ENCODE assay signal across 10 cellular contexts in the genomic region with DNA sequence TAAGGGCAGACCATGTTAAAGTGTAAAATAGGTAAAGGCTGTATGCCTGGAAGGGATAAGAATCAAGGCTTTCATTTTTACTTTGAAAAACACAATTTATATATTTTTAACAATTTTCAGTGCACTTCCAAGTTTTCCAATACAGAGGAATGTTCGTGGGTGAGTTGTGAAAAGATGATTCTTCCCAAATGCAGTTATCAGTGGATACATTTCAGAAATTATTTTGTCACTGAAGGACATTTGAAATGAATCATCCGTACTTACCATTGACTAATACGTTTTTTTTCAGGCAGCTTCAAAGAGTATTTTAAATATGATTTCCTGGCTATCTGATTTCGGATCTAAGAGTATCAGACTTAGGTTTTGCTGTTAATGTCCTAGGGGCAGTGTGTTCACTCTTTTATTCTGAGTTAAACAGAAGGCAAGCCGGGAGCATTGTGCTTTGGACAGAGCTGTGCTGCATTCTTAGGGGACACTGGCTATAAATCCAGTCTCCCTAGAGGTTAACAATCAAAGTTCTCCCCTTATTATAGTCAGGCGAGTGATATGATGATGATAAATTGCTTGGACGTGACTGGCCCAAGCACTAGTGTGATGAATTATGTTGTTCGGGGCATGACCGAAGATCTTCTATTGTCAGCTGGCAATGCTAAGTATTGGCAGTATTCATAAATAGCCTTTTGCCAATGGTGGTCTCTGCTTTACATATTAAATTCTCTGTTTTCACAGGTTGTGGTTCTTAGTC. TPM values are rescaled to one million over a fixed set of nuclear protein-coding genes. Genes with fewer than 3 reads are reported as not detected.
A peak's percentile ranks its signal among the peaks of the same experiment; 100 is the strongest.
DNase-seq lines count a peak whose midpoint lies in the region; ATAC-seq and TF ChIP-seq lines count a peak whose summit lies in the region.
"Had no signal": no experiment of that assay in that cellular context is flagged by ENCODE, and none has a peak within 500 bp of the region (broad histone marks: within the 10 kb centered on the region; RNA-seq: fewer than 3 reads in every experiment).

No MANE protein-coding gene starts in this region.

- intact Hi-C loops in tibial artery (cut with DNase I; ENCODE audit: low total_unique reads) (no loop called here), transverse colon (cut with DNase I; ENCODE audit: low total_unique reads) (no loop called here)

- in situ Hi-C loops in transverse colon (cut with MboI; ENCODE audit: low pct_ligation_motif_present in 1 of 4, low pct_unique_long_range_greater_than_20kb in 1 of 4, low sequenced_read_pairs in 3 of 4): no loop called here

- H3K27ac ChIP-seq in smooth muscle cell (ENCODE audit: low read depth) (peak overlapping the region; percentile 93), tibial artery (no peak overlapping the region), transverse colon (no peak overlapping the region)
- H3K27ac ChIP-seq: esophagus muscularis mucosa had no signal

- TF ChIP-seq EP300 in transverse colon (IDR thresholded peaks at IDR 0.05; ENCODE audit: low read depth): no peak

- peaks cover 19% of the 10 kb centered on the region for H3K79me2 ChIP-seq in smooth muscle cell (ENCODE audit: low read depth)

- TF ChIP-seq POLR2A in transverse colon (IDR thresholded peaks at IDR 0.05): no peak

- H3K9me3 ChIP-seq in smooth muscle cell (replicated peaks; ENCODE audit: low read depth) (no peaks in the 10 kb centered on the region), tibial artery (no peaks in the 10 kb centered on the region), transverse colon (no peaks in the 10 kb centered on the region)
- H3K9me3 ChIP-seq: esophagus muscularis mucosa had no signal

- 64% methylated on average over 9 of the region's 9 CpGs for WGBS in smooth muscle cell (ENCODE audit: low lambda C conversion rate)
- WGBS in transverse colon (ENCODE audit: low coverage in 1 of 2), 2 donors: 58 to 68% methylated on average over 7 to 9 of the region's 9 CpGs

- H2AFZ ChIP-seq in smooth muscle cell (ENCODE audit: low read depth): no peak overlapping the region

- ATAC-seq in SK-N-SH treated with all-trans-retinoic acid at 6 μM for 48 hours: no peak

- peak overlapping the region; percentile 6 for H3K4me3 ChIP-seq in fibroblast of mammary gland (ENCODE audit: control insufficient read depth, low read depth, low read length)
- peak overlapping the region; percentile 1 for H3K4me3 ChIP-seq in smooth muscle cell
- H3K4me3 ChIP-seq in tibial artery: no peak overlapping the region
- no peak overlapping the region for H3K4me3 ChIP-seq in transverse colon
- H3K4me3 ChIP-seq: esophagus muscularis mucosa had no signal

- H3K9ac ChIP-seq in smooth muscle cell (ENCODE audit: low read depth): peak overlapping the region; percentile 76

- H3K36me3 ChIP-seq in smooth muscle cell (ENCODE audit: low read depth) (no peaks in the 10 kb centered on the region), tibial artery (peaks cover 0 to 5% (median 0%) of the 10 kb centered on the region in 3 donors), transverse colon (no peaks in the 10 kb centered on the region)

- peaks cover 13% of the 10 kb centered on the region for H3F3A ChIP-seq in smooth muscle cell (ENCODE audit: low read depth)

- peak; percentile 39 for DNase-seq in NCI-H748 (lab: John Stamatoyannopoulos, UW; ENCODE audit: unreplicated experiment)
- no peak for DNase-seq in NCI-H748 treated with DMSO at 0.1 percent for 48 hours (lab: John Stamatoyannopoulos, UW)
- DNase-seq in fibroblast of mammary gland (ENCODE audit: low read depth): peak; percentile 34
- DNase-seq in smooth muscle cell (lab: John Stamatoyannopoulos, UW; ENCODE audit: unreplicated experiment): no peak
- no peak for DNase-seq in tibial artery
- DNase-seq in NCI-H2107 treated with DMSO at 0.1 percent for 48 hours (lab: John Stamatoyannopoulos, UW; ENCODE audit: unreplicated experiment): no peak
- no peak for DNase-seq in transverse colon
- DNase-seq: NCI-H187 had no signal

- H3K27me3 ChIP-seq in smooth muscle cell (ENCODE audit: low read depth): no peaks in the 10 kb centered on the region
- H3K27me3 ChIP-seq in tibial artery: no peaks in the 10 kb centered on the region
- no peaks in the 10 kb centered on the region for H3K27me3 ChIP-seq in transverse colon
- H3K27me3 ChIP-seq: esophagus muscularis mucosa had no signal

- H3K4me2 ChIP-seq in smooth muscle cell: peak overlapping the region; percentile 66

- H4K20me1 ChIP-seq in smooth muscle cell (ENCODE audit: low read depth): peaks cover 7% of the 10 kb centered on the region

- no peak for TF ChIP-seq CTCF in fibroblast of mammary gland (conservative IDR thresholded peaks at IDR 0.05; ENCODE audit: control insufficient read depth, insufficient read depth, low read depth, low read length)
- no peak for TF ChIP-seq CTCF in smooth muscle cell (IDR thresholded peaks at IDR 0.05; ENCODE audit: borderline replicate concordance, insufficient read depth, poor library complexity, severe bottlenecking)
- no peak for TF ChIP-seq CTCF in tibial artery (IDR thresholded peaks at IDR 0.05)
- TF ChIP-seq CTCF in transverse colon (IDR thresholded peaks at IDR 0.05): no peak

- H3K4me1 ChIP-seq in smooth muscle cell (ENCODE audit: low read depth) (peaks cover 14% of the 10 kb centered on the region), tibial artery (peaks cover 0 to 27% (median 9%) of the 10 kb centered on the region in 4 donors), transverse colon (peaks cover 2 to 40% (median 19%) of the 10 kb centered on the region in 4 donors)

TF ChIP-seq in SK-N-SH treated with all-trans-retinoic acid at 6 μM for 48 hours, 23 proteins besides CTCF, POLR2A, EP300 and RAD21:
- TF ChIP-seq, protein P1, sequence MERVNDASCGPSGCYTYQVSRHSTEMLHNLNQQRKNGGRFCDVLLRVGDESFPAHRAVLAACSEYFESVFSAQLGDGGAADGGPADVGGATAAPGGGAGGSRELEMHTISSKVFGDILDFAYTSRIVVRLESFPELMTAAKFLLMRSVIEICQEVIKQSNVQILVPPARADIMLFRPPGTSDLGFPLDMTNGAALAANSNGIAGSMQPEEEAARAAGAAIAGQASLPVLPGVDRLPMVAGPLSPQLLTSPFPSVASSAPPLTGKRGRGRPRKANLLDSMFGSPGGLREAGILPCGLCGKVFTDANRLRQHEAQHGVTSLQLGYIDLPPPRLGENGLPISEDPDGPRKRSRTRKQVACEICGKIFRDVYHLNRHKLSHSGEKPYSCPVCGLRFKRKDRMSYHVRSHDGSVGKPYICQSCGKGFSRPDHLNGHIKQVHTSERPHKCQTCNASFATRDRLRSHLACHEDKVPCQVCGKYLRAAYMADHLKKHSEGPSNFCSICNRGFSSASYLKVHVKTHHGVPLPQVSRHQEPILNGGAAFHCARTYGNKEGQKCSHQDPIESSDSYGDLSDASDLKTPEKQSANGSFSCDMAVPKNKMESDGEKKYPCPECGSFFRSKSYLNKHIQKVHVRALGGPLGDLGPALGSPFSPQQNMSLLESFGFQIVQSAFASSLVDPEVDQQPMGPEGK (CRISPR knock-in tag; IDR thresholded peaks at IDR 0.05; ENCODE audit: borderline replicate concordance): no peak
- TF ChIP-seq, protein P2, sequence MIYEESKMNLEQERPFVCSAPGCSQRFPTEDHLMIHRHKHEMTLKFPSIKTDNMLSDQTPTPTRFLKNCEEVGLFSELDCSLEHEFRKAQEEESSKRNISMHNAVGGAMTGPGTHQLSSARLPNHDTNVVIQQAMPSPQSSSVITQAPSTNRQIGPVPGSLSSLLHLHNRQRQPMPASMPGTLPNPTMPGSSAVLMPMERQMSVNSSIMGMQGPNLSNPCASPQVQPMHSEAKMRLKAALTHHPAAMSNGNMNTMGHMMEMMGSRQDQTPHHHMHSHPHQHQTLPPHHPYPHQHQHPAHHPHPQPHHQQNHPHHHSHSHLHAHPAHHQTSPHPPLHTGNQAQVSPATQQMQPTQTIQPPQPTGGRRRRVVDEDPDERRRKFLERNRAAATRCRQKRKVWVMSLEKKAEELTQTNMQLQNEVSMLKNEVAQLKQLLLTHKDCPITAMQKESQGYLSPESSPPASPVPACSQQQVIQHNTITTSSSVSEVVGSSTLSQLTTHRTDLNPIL (CRISPR knock-in tag; IDR thresholded peaks at IDR 0.05; ENCODE audit: low read depth): peak; percentile 47; the same call in 1 of the 2 replicates
TF ChIP-seq in SK-N-SH treated with all-trans-retinoic acid at 6 μM for 48 hours: peak in this region for 1.

RNA-seq across cellular contexts. Expression of gene PTER, which starts 4.5 kb away (rescaled TPM):
- total RNA-seq in smooth muscle cell (15.3 and 23.0 TPM in 2 replicates), transverse colon (10 to 100 TPM; 14.3 to 23.2 (median 19.1) TPM)
- polyA plus RNA-seq in smooth muscle cell: 8.4 and 8.9 TPM in 2 replicates

Comparison
In these comparisons a context has a peak if more than half of its experiments do, and no peak if none do; other contexts are left out.
1. DNase-seq: peak in NCI-H748 (single experiment) and fibroblast of mammary gland (single experiment); none in NCI-H748 treated with DMSO at 0.1 percent for 48 hours (single experiment), smooth muscle cell (single experiment), tibial artery (0 of 2), NCI-H2107 treated with DMSO at 0.1 percent for 48 hours (single experiment) and transverse colon (single experiment).
2. H3K4me3 ChIP-seq: peak in fibroblast of mammary gland (single experiment) and smooth muscle cell (single experiment); none in tibial artery (0 of 2) and transverse colon (0 of 4).